In genomic region chr1:178344513-178345077, GRCh38 we compare ENCODE assay signal across 8 cellular contexts.
A peak's percentile ranks its signal among the peaks of the same experiment; 100 is the strongest.
DNase-seq lines count a peak whose midpoint lies in the region; ATAC-seq and TF ChIP-seq lines count a peak whose summit lies in the region.

No MANE protein-coding gene starts in this region.

- H3K9ac ChIP-seq in SK-N-SH, result peak overlapping the region; percentile 66

- TF ChIP-seq RAD21 in SK-N-SH (IDR thresholded peaks at IDR 0.05; ENCODE audit: low read length), result peak; percentile 43; the same call in 1 of the 2 replicates

- CTCF ChIA-PET in SK-N-SH (lab: Yijun Ruan, JAX), result interaction anchor here (1.7 to 2.3 kb wide), 3 partner anchors 9 to 45 kb away, joined by 4 to 10 read pairs (median 7); no protein-coding TSS in a partner anchor

- POLR2A ChIA-PET in SK-N-SH (lab: Yijun Ruan, JAX), result no interaction called here

- peaks cover 18% of the 10 kb centered on the region for H3F3A ChIP-seq in SK-N-SH (replicated peaks; ENCODE audit: insufficient read depth)

- DNase-seq in G401 (ENCODE audit: low spot score) (peak; percentile 22), SK-N-SH (peak; percentile 8), pulmonary artery endothelial cell (ENCODE audit: low read depth, low spot score) (peak; percentile 46), NCI-H1105 treated with DMSO at 0.1 percent for 48 hours (lab: John Stamatoyannopoulos, UW) (no peak)
- DNase-seq in activated naive CD4-positive, alpha-beta T cell (lab: John Stamatoyannopoulos, UW), result no peak

- H3K27ac ChIP-seq in SK-N-SH (ENCODE audit: low read depth in 2 of 2, low read length in 1 of 2) (peak overlapping the region; percentile 86 to 96), gastroesophageal sphincter (peak overlapping the region; percentile 38 to 53 (median 46))

- H3K4me3 ChIP-seq in SK-N-SH (ENCODE audit: low read depth in 2 of 2, low read length in 1 of 2), result peak overlapping the region; percentile 26 to 51; a peak in 3 of 4 replicates
- H3K4me3 ChIP-seq in gastroesophageal sphincter, result no peak overlapping the region

- peak overlapping the region; percentile 35 for H2AFZ ChIP-seq in SK-N-SH (ENCODE audit: low read depth)

- peak; percentile 69 for TF ChIP-seq CTCF in SK-N-SH (IDR thresholded peaks at IDR 0.05)
- TF ChIP-seq CTCF in gastroesophageal sphincter (IDR thresholded peaks at IDR 0.05), result peak; percentile 24 to 55 (median 48)

- in situ Hi-C loops in G401 (cut with HindIII; ENCODE audit: low sequenced_read_pairs), result no loop called here

- TF ChIP-seq EP300 in SK-N-SH (IDR thresholded peaks at IDR 0.05; ENCODE audit: borderline replicate concordance in 1 of 2, low read depth in 1 of 2, low read length in 1 of 2), result peak in 1 of 2 experiments; percentile 56; a peak in 1 of 4 replicates
- no peak for TF ChIP-seq EP300 in gastroesophageal sphincter (IDR thresholded peaks at IDR 0.05)

- H3K4me1 ChIP-seq in SK-N-SH (ENCODE audit: control insufficient read depth in 1 of 2, insufficient read depth in 2 of 2, low read depth in 1 of 2, low read length in 1 of 2) (peaks cover 0 to 35% of the 10 kb centered on the region in 2 experiments; a peak in 2 of 4 replicates), gastroesophageal sphincter (peaks cover 0 to 47% (median 6%) of the 10 kb centered on the region in 3 donors)

- 24% methylated on average over 5 of the region's 5 CpGs for WGBS in SK-N-SH (ENCODE audit: low lambda C conversion rate)
- 17 to 25% methylated on average over 5 of the region's 5 CpGs for WGBS in gastroesophageal sphincter (ENCODE audit: low coverage in 1 of 2), 2 donors

- H4K20me1 ChIP-seq in SK-N-SH (ENCODE audit: insufficient read depth), result no peaks in the 10 kb centered on the region

- no peaks in the 10 kb centered on the region for H3K36me3 ChIP-seq in SK-N-SH (replicated peaks in 1 of 2; ENCODE audit: control insufficient read depth in 1 of 2, insufficient read depth in 2 of 2, low read length in 1 of 2)
- no peaks in the 10 kb centered on the region for H3K36me3 ChIP-seq in gastroesophageal sphincter

- ATAC-seq in HG03342 (IDR thresholded peaks at IDR 0.05; ENCODE audit: unreplicated experiment) (peak; percentile 85), gastroesophageal sphincter (peak; percentile 63), GM21825 (IDR thresholded peaks at IDR 0.05; ENCODE audit: unreplicated experiment) (no peak)

- H3K27me3 ChIP-seq in SK-N-SH (ENCODE audit: insufficient read depth) (no peaks in the 10 kb centered on the region), gastroesophageal sphincter (no peaks in the 10 kb centered on the region)

- H3K9me3 ChIP-seq in SK-N-SH, result no peaks in the 10 kb centered on the region
- H3K9me3 ChIP-seq in gastroesophageal sphincter, result no peaks in the 10 kb centered on the region

- TF ChIP-seq POLR2A in gastroesophageal sphincter (IDR thresholded peaks at IDR 0.05), result no peak

- H3K79me2 ChIP-seq in SK-N-SH (ENCODE audit: insufficient read depth), result peaks cover 41% of the 10 kb centered on the region

- peak overlapping the region; percentile 69 for H3K4me2 ChIP-seq in SK-N-SH

- H3K9me2 ChIP-seq in SK-N-SH, result no peaks in the 10 kb centered on the region

TF ChIP-seq in SK-N-SH, 30 proteins besides CTCF, POLR2A, EP300 and RAD21 (continues in another document):
- TF ChIP-seq TAF1 (IDR thresholded peaks at IDR 0.05; ENCODE audit: borderline replicate concordance, low read depth, low read length), result no peak
- TF ChIP-seq USF2 (IDR thresholded peaks at IDR 0.05; ENCODE audit: borderline replicate concordance, low read depth, low read length), result no peak
- TF ChIP-seq, protein P1, sequence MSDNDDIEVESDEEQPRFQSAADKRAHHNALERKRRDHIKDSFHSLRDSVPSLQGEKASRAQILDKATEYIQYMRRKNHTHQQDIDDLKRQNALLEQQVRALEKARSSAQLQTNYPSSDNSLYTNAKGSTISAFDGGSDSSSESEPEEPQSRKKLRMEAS (IDR thresholded peaks at IDR 0.05; ENCODE audit: low read depth), result peak; percentile 50
- no peak for TF ChIP-seq RFX5 (IDR thresholded peaks at IDR 0.05; ENCODE audit: low read length)
- no peak for TF ChIP-seq NRF1 (IDR thresholded peaks at IDR 0.05; ENCODE audit: low read depth, low read length)
- peak; percentile 32; the same call in 1 of the 2 replicates for TF ChIP-seq NFIC (IDR thresholded peaks at IDR 0.05; ENCODE audit: borderline replicate concordance)
- peak; percentile 52 for TF ChIP-seq TCF12 (IDR thresholded peaks at IDR 0.05)
- no peak for TF ChIP-seq FOXJ3 (CRISPR knock-in tag; IDR thresholded peaks at IDR 0.05)
- peak; percentile 80 for TF ChIP-seq FOSL2 (IDR thresholded peaks at IDR 0.05; ENCODE audit: borderline replicate concordance, low read depth)
- TF ChIP-seq SIN3A (IDR thresholded peaks at IDR 0.05; ENCODE audit: borderline replicate concordance, low read depth, low read length), result no peak
- no peak for TF ChIP-seq YY1 (IDR thresholded peaks at IDR 0.05; ENCODE audit: low read depth)
- TF ChIP-seq IRF3 (IDR thresholded peaks at IDR 0.05; ENCODE audit: low read depth, low read length), result no peak
- TF ChIP-seq ELF1 (IDR thresholded peaks at IDR 0.05), result no peak
- TF ChIP-seq RCOR1 (IDR thresholded peaks at IDR 0.05; ENCODE audit: low read length), result no peak
- TF ChIP-seq JUND (IDR thresholded peaks at IDR 0.05), result peak; percentile 70
- TF ChIP-seq MXI1 (IDR thresholded peaks at IDR 0.05; ENCODE audit: low read depth, low read length), result no peak
- TF ChIP-seq, protein P2, sequence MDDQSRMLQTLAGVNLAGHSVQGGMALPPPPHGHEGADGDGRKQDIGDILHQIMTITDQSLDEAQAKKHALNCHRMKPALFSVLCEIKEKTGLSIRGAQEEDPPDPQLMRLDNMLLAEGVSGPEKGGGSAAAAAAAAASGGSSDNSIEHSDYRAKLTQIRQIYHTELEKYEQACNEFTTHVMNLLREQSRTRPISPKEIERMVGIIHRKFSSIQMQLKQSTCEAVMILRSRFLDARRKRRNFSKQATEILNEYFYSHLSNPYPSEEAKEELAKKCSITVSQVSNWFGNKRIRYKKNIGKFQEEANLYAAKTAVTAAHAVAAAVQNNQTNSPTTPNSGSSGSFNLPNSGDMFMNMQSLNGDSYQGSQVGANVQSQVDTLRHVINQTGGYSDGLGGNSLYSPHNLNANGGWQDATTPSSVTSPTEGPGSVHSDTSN (IDR thresholded peaks at IDR 0.05), result peak; percentile 71
- TF ChIP-seq MEF2A (IDR thresholded peaks at IDR 0.05; ENCODE audit: borderline replicate concordance, low read depth), result peak; percentile 98
- TF ChIP-seq TEAD4 (IDR thresholded peaks at IDR 0.05; ENCODE audit: borderline replicate concordance, insufficient read depth), result peak; percentile 69; the same call in 1 of the 2 replicates
- TF ChIP-seq POLR2AphosphoS5 (IDR thresholded peaks at IDR 0.05; ENCODE audit: low read depth, low read length), result peak; percentile 30; the same call in 1 of the 2 replicates
- TF ChIP-seq SMC3 (IDR thresholded peaks at IDR 0.05; ENCODE audit: low read depth, low read length), result peak; percentile 41; the same call in 1 of the 2 replicates
- TF ChIP-seq EZH2phosphoT487 (IDR thresholded peaks at IDR 0.05; ENCODE audit: borderline replicate concordance, low read depth), result no peak
- no peak for TF ChIP-seq GABPA (IDR thresholded peaks at IDR 0.05; ENCODE audit: low read depth)
- no peak for TF ChIP-seq CHD2 (IDR thresholded peaks at IDR 0.05; ENCODE audit: low read length, partially characterized antibody)
- TF ChIP-seq, protein P3, sequence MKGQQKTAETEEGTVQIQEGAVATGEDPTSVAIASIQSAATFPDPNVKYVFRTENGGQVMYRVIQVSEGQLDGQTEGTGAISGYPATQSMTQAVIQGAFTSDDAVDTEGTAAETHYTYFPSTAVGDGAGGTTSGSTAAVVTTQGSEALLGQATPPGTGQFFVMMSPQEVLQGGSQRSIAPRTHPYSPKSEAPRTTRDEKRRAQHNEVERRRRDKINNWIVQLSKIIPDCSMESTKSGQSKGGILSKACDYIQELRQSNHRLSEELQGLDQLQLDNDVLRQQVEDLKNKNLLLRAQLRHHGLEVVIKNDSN (IDR thresholded peaks at IDR 0.05; ENCODE audit: borderline replicate concordance, low read depth), result no peak
- TF ChIP-seq FOXM1 (IDR thresholded peaks at IDR 0.05; ENCODE audit: low read depth), result no peak
- no peak for TF ChIP-seq ZBTB33 (IDR thresholded peaks at IDR 0.05; ENCODE audit: borderline replicate concordance, low read depth)

Comparison
In these comparisons a context has a peak if more than half of its experiments do, and no peak if none do; other contexts are left out.
1. DNase-seq: peak in G401 (single experiment), SK-N-SH (single experiment) and pulmonary artery endothelial cell (single experiment); none in NCI-H1105 treated with DMSO at 0.1 percent for 48 hours (single experiment) and activated naive CD4-positive, alpha-beta T cell (0 of 4).
2. H3K4me3 ChIP-seq: peak in SK-N-SH (2 of 2); none in gastroesophageal sphincter (0 of 2).